In the genomic region with DNA sequence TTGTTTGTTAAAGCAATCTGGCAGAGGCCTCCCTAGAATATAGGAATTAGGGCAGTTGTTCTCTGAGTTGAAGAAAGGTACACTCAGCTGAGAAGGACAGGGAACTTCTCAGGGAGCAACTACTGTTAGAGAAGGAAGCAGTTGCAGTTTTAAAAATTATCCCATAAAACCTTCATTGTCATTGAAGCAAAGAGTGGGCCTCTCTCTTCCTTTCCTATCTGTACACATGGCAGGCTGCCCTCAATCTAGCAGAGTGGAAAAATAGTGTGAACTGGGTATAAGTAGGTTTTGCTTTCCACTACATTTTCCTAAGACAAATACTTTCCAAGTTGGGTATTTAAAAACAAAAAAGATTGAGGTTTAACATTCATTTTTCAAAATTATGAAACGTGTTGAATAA, we compare ENCODE assay signal across 1 cellular context.
TF ChIP-seq lines count a peak whose summit lies in the region.

No MANE protein-coding gene starts in this region.

TF ChIP-seq in IMR-90, 13 proteins besides CTCF, POLR2A, EP300 and RAD21 (continued from another document):
- TF ChIP-seq, protein P1, sequence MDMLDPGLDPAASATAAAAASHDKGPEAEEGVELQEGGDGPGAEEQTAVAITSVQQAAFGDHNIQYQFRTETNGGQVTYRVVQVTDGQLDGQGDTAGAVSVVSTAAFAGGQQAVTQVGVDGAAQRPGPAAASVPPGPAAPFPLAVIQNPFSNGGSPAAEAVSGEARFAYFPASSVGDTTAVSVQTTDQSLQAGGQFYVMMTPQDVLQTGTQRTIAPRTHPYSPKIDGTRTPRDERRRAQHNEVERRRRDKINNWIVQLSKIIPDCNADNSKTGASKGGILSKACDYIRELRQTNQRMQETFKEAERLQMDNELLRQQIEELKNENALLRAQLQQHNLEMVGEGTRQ (IDR thresholded peaks at IDR 0.05; ENCODE audit: low read depth, low read length): no peak
- TF ChIP-seq RFX5 (IDR thresholded peaks at IDR 0.05; ENCODE audit: low read depth, low read length): no peak
